6 cellular contexts compared by ENCODE assay signal in genomic region chr7:1512781-1513656, GRCh38. TPM values are rescaled to one million over a fixed set of nuclear protein-coding genes. Genes with fewer than 3 reads are reported as not detected.
DNase-seq lines count a peak whose midpoint lies in the region; ATAC-seq, FAIRE-seq and TF ChIP-seq lines count a peak whose summit lies in the region.

No MANE protein-coding gene starts in this region.

- no peaks in the 10 kb centered on the region for H3K9me3 Mint-ChIP-seq in activated CD4-positive, alpha-beta memory T cell treated with anti-CD3 and anti-CD28 coated beads for 36 hours

- H3K27ac ChIP-seq in heart left ventricle (peak overlapping the region; percentile 87 to 100 (median 98)), thymus (ENCODE audit: low read depth) (peak overlapping the region; percentile 93)

- WGBS in heart left ventricle, 4 donors, result 35 to 48% (median 42%) methylated on average over 25 to 35 of the region's 35 CpGs
- 7% methylated on average over 35 of the region's 35 CpGs for WGBS in thymus

- no peaks in the 10 kb centered on the region for H3K9me3 ChIP-seq in heart left ventricle
- no peaks in the 10 kb centered on the region for H3K9me3 ChIP-seq in thymus (ENCODE audit: control insufficient read depth)

- peaks cover 10% of the 10 kb centered on the region for H3K4me1 Mint-ChIP-seq in activated CD4-positive, alpha-beta memory T cell treated with anti-CD3 and anti-CD28 coated beads for 36 hours (ENCODE audit: low read depth)

- H3K36me3 ChIP-seq in heart left ventricle (no peaks in the 10 kb centered on the region), thymus (ENCODE audit: control insufficient read depth, insufficient read depth) (no peaks in the 10 kb centered on the region)

- peak; percentile 46 for ATAC-seq in HG03354 (IDR thresholded peaks at IDR 0.05; ENCODE audit: poor library complexity, severe bottlenecking, unreplicated experiment)
- ATAC-seq in heart left ventricle, result peak; percentile 92 to 94 (median 94)

- CTCF ChIA-PET in activated CD4-positive, alpha-beta memory T cell treated with anti-CD3 and anti-CD28 coated beads for 36 hours (lab: Charles Lee), result interaction anchor here (0.6 kb wide), 1 partner anchor 843 kb away, joined by 3 read pairs; no protein-coding TSS in a partner anchor

- POLR2A ChIA-PET in activated CD4-positive, alpha-beta memory T cell treated with anti-CD3 and anti-CD28 coated beads for 36 hours (lab: Charles Lee), result interaction anchor here (0.6 kb wide), 1 partner anchor 61 kb away, joined by 3 read pairs; no protein-coding TSS in a partner anchor

- H3K27me3 Mint-ChIP-seq in activated CD4-positive, alpha-beta memory T cell treated with anti-CD3 and anti-CD28 coated beads for 36 hours, result no peaks in the 10 kb centered on the region

- DNase-seq in activated CD4-positive, alpha-beta memory T cell treated with anti-CD3 and anti-CD28 coated beads for 36 hours, result peak; percentile 58
- DNase-seq in heart left ventricle (peak; percentile 87 to 91 (median 88)), GM19239 (ENCODE audit: insufficient read length, low spot score) (no peak), SKM-1 treated with dmso at 0.1 percent for 144 hours (lab: John Stamatoyannopoulos, UW; ENCODE audit: unreplicated experiment) (no peak)

- H3K36me3 Mint-ChIP-seq in activated CD4-positive, alpha-beta memory T cell treated with anti-CD3 and anti-CD28 coated beads for 36 hours, result no peaks in the 10 kb centered on the region

- H3K4me1 ChIP-seq in heart left ventricle (peaks cover 0 to 30% (median 22%) of the 10 kb centered on the region in 12 donors), thymus (ENCODE audit: control insufficient read depth, insufficient read depth, low read length) (peaks cover 58% of the 10 kb centered on the region)

- peak overlapping the region in 8 of 12 donors; percentile 18 to 39 (median 30) for H3K4me3 ChIP-seq in heart left ventricle
- H3K4me3 ChIP-seq in thymus (ENCODE audit: low read length), result peak overlapping the region; percentile 31

- no peak overlapping the region for H3K4me3 Mint-ChIP-seq in activated CD4-positive, alpha-beta memory T cell treated with anti-CD3 and anti-CD28 coated beads for 36 hours

- TF ChIP-seq CTCF in heart left ventricle (IDR thresholded peaks at IDR 0.05), result peak in 1 of 12 donors; percentile 13

- peak in 1 of 2 donors; percentile 45 for TF ChIP-seq POLR2A in heart left ventricle (IDR thresholded peaks at IDR 0.05)

- no peaks in the 10 kb centered on the region for H3K27me3 ChIP-seq in heart left ventricle
- H3K27me3 ChIP-seq in thymus (ENCODE audit: control insufficient read depth, insufficient read depth), result no peaks in the 10 kb centered on the region

- intact Hi-C loops in activated CD4-positive, alpha-beta memory T cell treated with anti-CD3 and anti-CD28 coated beads for 36 hours (cut with micrococcal nuclease), result no loop called here
- intact Hi-C loops in heart left ventricle (cut with DNase I), result loop anchor here in 1 of 10 donors (5.0 kb wide), 1 partner anchor 44 kb away; the partner anchor contains the start of gene TMEM184A

- H3K27ac Mint-ChIP-seq in activated CD4-positive, alpha-beta memory T cell treated with anti-CD3 and anti-CD28 coated beads for 36 hours, result peak overlapping the region; percentile 56

- FAIRE-seq in GM19239 (lab: Jason Lieb, UNC), result no peak

RNA-seq across cellular contexts. Expression of gene INTS1, which starts 8.8 kb away (rescaled TPM):
- 10 to 100 TPM; 86.4 to 92.5 TPM for total RNA-seq in activated CD4-positive, alpha-beta memory T cell treated with anti-CD3 and anti-CD28 coated beads for 36 hours
- 10 to 100 TPM; 35.5 to 67.4 (median 45.3) TPM for total RNA-seq in heart left ventricle
- 10 to 100 TPM; 41.9 to 46.0 TPM for polyA plus RNA-seq in heart left ventricle
- polyA plus RNA-seq in thymus, result 287 TPM

RNA-seq across cellular contexts. Expression of gene MAFK, which starts 17.5 kb away (rescaled TPM):
- total RNA-seq in activated CD4-positive, alpha-beta memory T cell treated with anti-CD3 and anti-CD28 coated beads for 36 hours, result 10 to 100 TPM; 34.9 to 36.1 TPM
- 100 to 1,000 TPM in 5 of 9 donors, 10 to 100 TPM in 4; 34.3 to 138 (median 121) TPM for total RNA-seq in heart left ventricle
- 100 to 1,000 TPM in 1 of 2 donors, 10 to 100 TPM in 1; 94.8 to 165 TPM for polyA plus RNA-seq in heart left ventricle
- polyA plus RNA-seq in thymus, result 42.9 TPM

RNA-seq across cellular contexts. Expression of gene TMEM184A, which starts 43.0 kb away (rescaled TPM):
- total RNA-seq in activated CD4-positive, alpha-beta memory T cell treated with anti-CD3 and anti-CD28 coated beads for 36 hours, result not detected
- under 1 TPM; 0.19 to 0.85 (median 0.47) TPM for total RNA-seq in heart left ventricle
- polyA plus RNA-seq in heart left ventricle, result under 1 TPM; 0.19 to 0.99 TPM
- 5.6 TPM for polyA plus RNA-seq in thymus

RNA-seq across cellular contexts. Expression of gene MICALL2, which starts 53.7 kb away (rescaled TPM):
- total RNA-seq in activated CD4-positive, alpha-beta memory T cell treated with anti-CD3 and anti-CD28 coated beads for 36 hours, result 1 to 10 TPM; 4.3 to 6.0 TPM
- total RNA-seq in heart left ventricle, result 10 to 100 TPM in 2 of 9 donors, 1 to 10 TPM in 7; 2.5 to 18.3 (median 7.3) TPM
- polyA plus RNA-seq in heart left ventricle (10 to 100 TPM; 10.9 to 12.6 TPM), thymus (44.2 TPM)

RNA-seq across cellular contexts. Expression of gene PSMG3, which starts 56.8 kb away (rescaled TPM):
- 10 to 100 TPM; 48.1 to 55.0 TPM for total RNA-seq in activated CD4-positive, alpha-beta memory T cell treated with anti-CD3 and anti-CD28 coated beads for 36 hours
- total RNA-seq in heart left ventricle, result 10 to 100 TPM in 8 of 9 donors, 1 to 10 TPM in 1; 7.3 to 27.6 (median 13.3) TPM
- polyA plus RNA-seq in heart left ventricle (10 to 100 TPM; 34.3 to 36.5 TPM), thymus (85.2 TPM)

Comparison
In these comparisons a context has a peak if more than half of its experiments do, and no peak if none do; other contexts are left out.
1. DNase-seq: peak in activated CD4-positive, alpha-beta memory T cell treated with anti-CD3 and anti-CD28 coated beads for 36 hours (single experiment) and heart left ventricle (5 of 5); none in GM19239 (single experiment) and SKM-1 treated with dmso at 0.1 percent for 144 hours (single experiment).